Comparison of ENCODE assay signal across 8 cellular contexts in the genomic region with DNA sequence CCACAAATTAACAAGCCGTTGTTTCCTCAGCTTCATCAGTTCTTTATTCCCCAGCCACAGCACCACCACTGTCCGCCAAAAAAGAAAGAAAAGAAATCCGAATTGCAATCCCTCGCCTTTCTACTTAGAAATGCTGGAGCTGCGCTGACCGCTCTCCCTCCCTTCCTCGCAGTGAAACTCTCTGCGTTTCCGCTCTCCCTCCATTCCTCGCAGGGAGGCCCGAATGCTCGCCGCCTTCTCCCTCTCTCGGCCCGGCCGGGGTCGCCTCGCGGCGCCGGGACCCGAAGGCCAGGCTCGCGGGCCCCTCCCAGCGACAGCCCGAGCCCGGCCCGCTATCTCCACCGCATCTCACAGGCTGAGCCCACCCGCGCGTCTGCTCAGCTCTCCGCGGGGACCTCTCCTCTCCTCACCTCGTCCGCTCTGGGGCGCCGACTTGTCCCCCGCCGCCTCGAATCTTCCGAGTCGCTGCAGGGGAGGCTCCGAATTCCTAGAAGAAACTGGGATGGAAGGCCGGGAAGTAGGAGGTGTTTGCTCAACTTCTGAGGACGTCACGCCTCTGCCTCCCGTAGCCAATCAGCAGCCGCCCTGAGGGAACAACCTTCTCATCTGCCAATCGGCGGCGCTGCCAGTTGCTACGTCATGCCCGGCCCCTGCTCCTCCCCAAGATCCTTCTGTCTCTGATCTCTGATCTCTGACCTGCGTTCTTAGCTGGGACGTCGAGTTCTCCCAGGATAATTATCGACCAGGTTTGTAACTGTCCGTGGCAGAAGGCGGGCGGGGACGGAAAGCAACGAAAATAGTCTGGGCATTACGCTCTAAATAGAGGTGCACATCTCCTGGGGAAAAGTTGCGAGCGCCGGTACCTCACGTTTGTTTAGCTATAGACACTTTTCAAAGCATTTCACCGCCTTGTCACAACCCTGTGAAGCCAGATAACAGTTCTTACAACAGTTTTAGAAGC. TPM values are rescaled to one million over a fixed set of nuclear protein-coding genes. Genes with fewer than 3 reads are reported as not detected.
DNase-seq lines count a peak whose midpoint lies in the region; ATAC-seq and TF ChIP-seq lines count a peak whose summit lies in the region.

A gene (minus strand): TSS at position 499 of the 961 bp plus-strand sequence. CDS start 10,523 bp downstream, outside the sequence.

- H3K9me3 ChIP-seq in right lobe of liver, result no peaks in the 10 kb centered on the region

- under 1% methylated on average over 46 of the region's 69 CpGs for WGBS in right lobe of liver (ENCODE audit: insufficient coverage, low coverage, low lambda C conversion rate, missing lambda C conversion rate)

- peak; percentile 100 for ATAC-seq in GM18873 (IDR thresholded peaks at IDR 0.05; ENCODE audit: low FRiP score, unreplicated experiment)
- ATAC-seq in HG03139 (IDR thresholded peaks at IDR 0.05; ENCODE audit: unreplicated experiment), result peak; percentile 100
- peak; percentile 94 to 98 (median 97) for ATAC-seq in right lobe of liver

- H3K27me3 ChIP-seq in right lobe of liver, result no peaks in the 10 kb centered on the region

- H3K36me3 ChIP-seq in right lobe of liver, result no peaks in the 10 kb centered on the region

- H3K4me3 ChIP-seq in right lobe of liver, result peak within 1 kb of the TSS; percentile 81 to 90 (median 89)

- H3K4me1 ChIP-seq in right lobe of liver, result peaks cover 0 to 29% (median 3%) of the 10 kb centered on the region in 4 donors

- DNase-seq in A172 (ENCODE audit: low spot score), result peak; percentile 96
- DNase-seq in NCI-H446 (lab: John Stamatoyannopoulos, UW), result peak; percentile 60 to 89
- peak; percentile 88 for DNase-seq in activated CD8-positive, alpha-beta memory T cell treated with anti-CD3 and anti-CD28 coated beads for 24 hours
- peak; percentile 69 for DNase-seq in effector CD4-positive, alpha-beta T cell
- peak; percentile 97 to 99 (median 99) for DNase-seq in right lobe of liver
- peak; percentile 45 to 66 for DNase-seq in stimulated activated CD4-positive, alpha-beta T cell treated with anti-CD3 and anti-CD28 coated beads, Interleukin-2, amount 100 ng/mL, for 48 hours

- TF ChIP-seq POLR2A in right lobe of liver (IDR thresholded peaks at IDR 0.05), result peak; percentile 58

- no peak for TF ChIP-seq CTCF in right lobe of liver (IDR thresholded peaks at IDR 0.05)

- H3K27ac ChIP-seq in right lobe of liver, result peak within 1 kb of the TSS; percentile 94 to 99 (median 97)

- intact Hi-C loops in right lobe of liver (cut with DNase I), result no loop called here

RNA-seq across cellular contexts. Expression of the gene that starts here (rescaled TPM):
- total RNA-seq in A172 (2014; rRNA removed; shearing (Covaris generic)), result 18.9 and 22.0 TPM in 2 replicates
- 10 to 100 TPM; 23.6 to 83.0 (median 39.0) TPM for total RNA-seq in right lobe of liver

Comparison
In these comparisons a context has a peak if more than half of its experiments do, and no peak if none do; other contexts are left out.
1. Peak in every context shown above with its lines: DNase-seq, ATAC-seq, H3K4me3 ChIP-seq and H3K27ac ChIP-seq.